Comparison of ENCODE assay signal across 8 cellular contexts in the genomic region with DNA sequence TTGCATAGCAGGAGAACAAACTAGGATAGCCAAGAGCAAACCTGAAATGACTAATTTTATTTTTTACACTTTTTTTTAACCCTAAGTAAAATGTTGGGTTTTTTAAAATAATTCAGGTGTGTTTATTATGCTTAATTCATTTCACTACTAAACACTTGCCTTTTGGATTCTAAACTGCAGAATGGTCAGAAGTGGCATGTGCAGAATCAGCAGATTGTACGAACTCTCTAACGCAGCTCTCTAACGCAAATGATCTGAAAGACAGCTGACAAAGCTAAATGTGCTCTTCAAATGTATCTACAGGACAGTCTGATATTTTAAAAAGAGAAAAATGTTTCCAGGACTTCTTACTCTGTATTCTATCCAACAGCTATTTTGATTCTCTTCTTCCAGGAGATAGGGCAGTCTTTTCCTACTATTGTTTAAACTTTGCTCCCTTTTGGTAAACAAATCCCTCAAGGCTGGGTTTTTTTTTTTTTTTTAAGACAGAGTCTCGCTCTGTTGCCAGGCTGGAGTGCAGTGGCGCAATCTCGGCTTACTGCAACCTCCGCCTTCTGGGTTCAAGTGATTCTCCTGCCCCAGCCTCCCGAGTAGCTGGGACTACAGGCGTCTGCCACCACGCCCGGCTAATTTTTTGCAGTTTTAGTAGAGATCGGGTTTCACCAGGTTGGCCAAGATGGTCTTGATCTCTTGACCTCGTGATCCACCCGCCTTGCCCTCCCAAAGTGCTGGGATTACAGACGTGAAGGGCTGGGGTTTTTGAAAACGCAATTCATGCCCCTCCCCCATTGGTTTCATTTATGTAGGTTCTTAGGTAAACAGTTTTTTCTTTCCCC.
DNase-seq lines count a peak whose midpoint lies in the region; ATAC-seq and TF ChIP-seq lines count a peak whose summit lies in the region.

No MANE protein-coding gene starts in this region.

- peaks cover 52% of the 10 kb centered on the region for H3K4me1 ChIP-seq in BLaER1
- peaks cover 13 to 30% of the 10 kb centered on the region in 2 donors for H3K4me1 ChIP-seq in muscle layer of duodenum (ENCODE audit: control insufficient read depth in 1 of 2, insufficient read depth in 2 of 2, low read length in 2 of 2)

- no peaks in the 10 kb centered on the region for H3K9me3 ChIP-seq in BLaER1
- no peaks in the 10 kb centered on the region for H3K9me3 ChIP-seq in muscle layer of duodenum (ENCODE audit: control insufficient read depth in 1 of 2, low read length in 2 of 2)

- H3K9ac ChIP-seq in BLaER1: peak overlapping the region; percentile 82; the same call in 1 of the 2 replicates

- TF ChIP-seq POLR2A in NB4 (IDR thresholded peaks at IDR 0.05; ENCODE audit: extremely low read depth, insufficient read length): no peak

- H3K4me2 ChIP-seq in BLaER1: peak overlapping the region; percentile 74

- no peaks in the 10 kb centered on the region; the same call in 1 of the 2 replicates for H3K27me3 ChIP-seq in BLaER1
- no peaks in the 10 kb centered on the region for H3K27me3 ChIP-seq in muscle layer of duodenum (ENCODE audit: low read depth, low read length)

- DNase-seq in NB4 (ENCODE audit: low read depth) (no peak), coronary artery (ENCODE audit: low spot score) (no peak), islet precursor cell (no peak), NCI-H774 (lab: John Stamatoyannopoulos, UW) (no peak)

- H3K27ac ChIP-seq in BLaER1 (peak overlapping the region; percentile 79), coronary artery (peak overlapping the region in 1 of 2 donors; percentile 98), muscle layer of duodenum (ENCODE audit: low read length) (peak overlapping the region; percentile 88)

- peaks cover 8% of the 10 kb centered on the region for H3K36me3 ChIP-seq in BLaER1
- peaks cover 0 to 3% of the 10 kb centered on the region in 2 donors for H3K36me3 ChIP-seq in muscle layer of duodenum (ENCODE audit: control insufficient read depth in 1 of 2, insufficient read depth in 2 of 2, low read length in 2 of 2)

- TF ChIP-seq CTCF in NB4 (IDR thresholded peaks at IDR 0.05; ENCODE audit: low read depth, low read length) (no peak), coronary artery (IDR thresholded peaks at IDR 0.05) (no peak)

- ATAC-seq in GM18520 (IDR thresholded peaks at IDR 0.05; ENCODE audit: unreplicated experiment) (no peak), HG02588 (IDR thresholded peaks at IDR 0.05; ENCODE audit: unreplicated experiment) (no peak)

- peaks cover 25% of the 10 kb centered on the region; the same call in 1 of the 2 replicates for H4K20me1 ChIP-seq in BLaER1

- peak overlapping the region; percentile 87 for H3K4me3 ChIP-seq in BLaER1
- peak overlapping the region; percentile 67 for H3K4me3 ChIP-seq in NB4 (ENCODE audit: low read depth, low read length)
- H3K4me3 ChIP-seq in coronary artery: peak overlapping the region; percentile 94
- H3K4me3 ChIP-seq in muscle layer of duodenum (ENCODE audit: low read depth in 1 of 2, low read length in 2 of 2): peak overlapping the region; percentile 74 to 88
